ENCODE assay signal across 18 cellular contexts in the genomic region with DNA sequence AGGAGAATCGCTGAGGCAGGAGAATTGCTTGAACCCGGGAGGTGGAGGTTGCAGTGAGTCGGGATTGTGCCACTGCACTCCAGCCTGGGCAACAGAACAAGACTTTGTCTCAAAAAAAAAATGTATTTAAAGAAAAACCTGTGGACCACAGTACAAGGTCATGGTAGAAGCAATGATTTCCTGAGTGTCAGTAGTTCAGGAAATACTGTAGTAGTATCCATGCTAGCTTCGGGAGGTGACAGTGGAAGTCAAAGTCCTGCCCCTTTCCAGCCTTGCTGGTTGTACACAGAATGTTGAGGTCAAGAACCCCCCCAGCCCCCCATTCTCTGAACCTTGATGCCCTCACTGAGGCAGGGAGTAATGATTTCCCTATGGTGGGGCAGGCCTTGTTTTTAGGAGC. TPM values are rescaled to one million over a fixed set of nuclear protein-coding genes. Genes with fewer than 3 reads are reported as not detected.
DNase-seq lines count a peak whose midpoint lies in the region; ATAC-seq and TF ChIP-seq lines count a peak whose summit lies in the region.
"Had no signal": no experiment of that assay in that cellular context is flagged by ENCODE, and none has a peak within 500 bp of the region (broad histone marks: within the 10 kb centered on the region; RNA-seq: fewer than 3 reads in every experiment).

No MANE protein-coding gene starts in this region.

- H3K79me2 ChIP-seq in KMS-11 (ENCODE audit: insufficient read depth, low read depth) (peaks cover 70% of the 10 kb centered on the region; the same call in 1 of the 2 replicates), neural progenitor cell (ENCODE audit: low read depth) (no peaks in the 10 kb centered on the region)

- no peak for DNase-seq in CD4-positive, alpha-beta memory T cell
- DNase-seq in esophagus muscularis mucosa (ENCODE audit: extremely low spot score) (no peak), neural progenitor cell (ENCODE audit: low spot score) (no peak), HEK293T (ENCODE audit: extremely low spot score) (no peak), testis (no peak)
- DNase-seq: BE2C, DND-41, IMR-90, Karpas-422, NCI-H1048, NCI-H1417 treated with DMSO at 0.1 percent for 48 hours, NCI-H187, NCI-H446 treated with DMSO at 0.1 percent for 48 hours, NCI-H526 treated with DMSO at 0.1 percent for 48 hours, SHP77 had no signal

- no peak overlapping the region for H3K4me3 Mint-ChIP-seq in CD4-positive, alpha-beta memory T cell
- H3K4me3 Mint-ChIP-seq in neural progenitor cell, result no peak overlapping the region

- TF ChIP-seq POLR2A in esophagus muscularis mucosa (IDR thresholded peaks at IDR 0.05; ENCODE audit: low read depth) (no peak), testis (IDR thresholded peaks at IDR 0.05) (no peak)

- H3K4me2 ChIP-seq in KMS-11 (peak overlapping the region; percentile 85; the same call in 1 of the 2 replicates), neural progenitor cell (no peak overlapping the region)

- no peaks in the 10 kb centered on the region for H3F3A ChIP-seq in neural progenitor cell (ENCODE audit: low read depth)

- peaks cover 44 to 57% of the 10 kb centered on the region in 2 donors for H3K36me3 Mint-ChIP-seq in CD4-positive, alpha-beta memory T cell
- peaks cover 38% of the 10 kb centered on the region for H3K36me3 Mint-ChIP-seq in neural progenitor cell

- no peaks in the 10 kb centered on the region for H3K9me3 ChIP-seq in CD4-positive, alpha-beta memory T cell (ENCODE audit: control insufficient read depth in 1 of 2, low read length in 2 of 2)
- no peaks in the 10 kb centered on the region for H3K9me3 ChIP-seq in esophagus muscularis mucosa
- H3K9me3 ChIP-seq in neural progenitor cell (ENCODE audit: low read depth), result no peaks in the 10 kb centered on the region
- no peaks in the 10 kb centered on the region for H3K9me3 ChIP-seq in testis
- H3K9me3 ChIP-seq: BE2C had no signal

- TF ChIP-seq EP300 in esophagus muscularis mucosa (IDR thresholded peaks at IDR 0.05), result no peak

- peaks cover 76% of the 10 kb centered on the region for H3K4me1 ChIP-seq in CD4-positive, alpha-beta memory T cell (ENCODE audit: insufficient read depth, low read length)
- peaks cover 80% of the 10 kb centered on the region for H3K4me1 ChIP-seq in KMS-11 (ENCODE audit: low read depth, poor library complexity, severe bottlenecking)
- H3K4me1 ChIP-seq in esophagus muscularis mucosa, result peaks cover 57 to 83% (median 70%) of the 10 kb centered on the region in 4 donors
- no peaks in the 10 kb centered on the region for H3K4me1 ChIP-seq in neural progenitor cell
- peaks cover 42% of the 10 kb centered on the region for H3K4me1 ChIP-seq in testis
- H3K4me1 ChIP-seq: BE2C had no signal

- CTCF ChIA-PET in CD4-positive, alpha-beta memory T cell (lab: Charles Lee; ENCODE audit: partially characterized antibody), result interaction anchor here (1.8 kb wide), 1 partner anchor 13 kb away, joined by 11 read pairs; no protein-coding TSS in a partner anchor
- CTCF ChIA-PET in HEK293T (lab: Yijun Ruan, JAX), result no interaction called here

- WGBS in esophagus muscularis mucosa, result 90% methylated on average over 4 of the region's 4 CpGs
- 88 to 90% methylated on average over 4 of the region's 4 CpGs for WGBS in testis, 2 donors

- peaks cover 75 to 90% (median 83%) of the 10 kb centered on the region in 4 donors for H3K4me1 Mint-ChIP-seq in CD4-positive, alpha-beta memory T cell
- H3K4me1 Mint-ChIP-seq in neural progenitor cell, result peaks cover 55% of the 10 kb centered on the region

- H3K27me3 Mint-ChIP-seq in CD4-positive, alpha-beta memory T cell, result no peaks in the 10 kb centered on the region
- H3K27me3 Mint-ChIP-seq in neural progenitor cell (ENCODE audit: insufficient read depth, low read depth), result no peaks in the 10 kb centered on the region

- POLR2A ChIA-PET in CD4-positive, alpha-beta memory T cell (lab: Charles Lee; ENCODE audit: partially characterized antibody), result no interaction called here
- POLR2A ChIA-PET in HEK293T (lab: Yijun Ruan, JAX), result no interaction called here

- no peak overlapping the region for H3K27ac ChIP-seq in CD4-positive, alpha-beta memory T cell (ENCODE audit: low read depth, low read length)
- H3K27ac ChIP-seq in KMS-11 (peak overlapping the region; percentile 80), esophagus muscularis mucosa (replicated peaks in 1 of 4) (peak overlapping the region; percentile 60 to 85 (median 68)), neural progenitor cell (no peak overlapping the region), testis (no peak overlapping the region)

- no peaks in the 10 kb centered on the region for H3K27me3 ChIP-seq in CD4-positive, alpha-beta memory T cell (ENCODE audit: insufficient read depth, low read length)
- H3K27me3 ChIP-seq in KMS-11 (ENCODE audit: insufficient read depth, low read depth) (no peaks in the 10 kb centered on the region), esophagus muscularis mucosa (no peaks in the 10 kb centered on the region), neural progenitor cell (no peaks in the 10 kb centered on the region), testis (no peaks in the 10 kb centered on the region)
- H3K27me3 ChIP-seq: BE2C had no signal

- no peak overlapping the region for H2AFZ ChIP-seq in KMS-11 (ENCODE audit: low read depth)
- H2AFZ ChIP-seq in neural progenitor cell (replicated peaks), result no peak overlapping the region

- H3K4me3 ChIP-seq in CD4-positive, alpha-beta memory T cell (ENCODE audit: low read length in 2 of 2), result no peak overlapping the region
- H3K4me3 ChIP-seq in KMS-11 (IDR thresholded peaks at IDR 0.05; ENCODE audit: insufficient read depth, low read depth, low read length) (no peak overlapping the region), esophagus muscularis mucosa (no peak overlapping the region), neural progenitor cell (no peak overlapping the region), testis (no peak overlapping the region)

- no peak for ATAC-seq in HG02610 (IDR thresholded peaks at IDR 0.05; ENCODE audit: unreplicated experiment)
- ATAC-seq: HCT116 had no signal

- TF ChIP-seq CTCF in KMS-11 (conservative IDR thresholded peaks at IDR 0.05; ENCODE audit: low read depth, low read length) (no peak), esophagus muscularis mucosa (IDR thresholded peaks at IDR 0.05) (no peak), neural progenitor cell (IDR thresholded peaks at IDR 0.05) (no peak), testis (IDR thresholded peaks at IDR 0.05) (no peak)

- intact Hi-C loops in CD4-positive, alpha-beta memory T cell (cut with micrococcal nuclease), result no loop called here
- intact Hi-C loops in esophagus muscularis mucosa (cut with DNase I) (no loop called here), testis (cut with DNase I; ENCODE audit: low total_unique reads) (no loop called here)

- H3K9me3 Mint-ChIP-seq in CD4-positive, alpha-beta memory T cell, result peaks cover 0 to 14% (median 10%) of the 10 kb centered on the region in 8 donors
- H3K9me3 Mint-ChIP-seq in neural progenitor cell, result peaks cover 24% of the 10 kb centered on the region

- H3K27ac Mint-ChIP-seq in CD4-positive, alpha-beta memory T cell, result peak overlapping the region; percentile 13 to 84 (median 76)
- H3K27ac Mint-ChIP-seq in neural progenitor cell, result peak overlapping the region; percentile 99

- H4K20me1 ChIP-seq in KMS-11 (ENCODE audit: insufficient read depth) (no peaks in the 10 kb centered on the region), neural progenitor cell (ENCODE audit: low read depth) (peaks cover 5% of the 10 kb centered on the region)

- H3K36me3 ChIP-seq in CD4-positive, alpha-beta memory T cell (ENCODE audit: insufficient read depth, low read length), result peaks cover 8% of the 10 kb centered on the region
- H3K36me3 ChIP-seq in KMS-11 (ENCODE audit: insufficient read depth) (no peaks in the 10 kb centered on the region), esophagus muscularis mucosa (no peaks in the 10 kb centered on the region), neural progenitor cell (no peaks in the 10 kb centered on the region), testis (ENCODE audit: low read depth, missing control alignments) (no peaks in the 10 kb centered on the region)
- H3K36me3 ChIP-seq: BE2C had no signal

- no peak overlapping the region for H3K9ac ChIP-seq in KMS-11
- H3K9ac ChIP-seq in neural progenitor cell, result no peak overlapping the region

TF ChIP-seq in HEK293T, 16 proteins besides CTCF, POLR2A, EP300 and RAD21:
- TF ChIP-seq FOXA1 (IDR thresholded peaks at IDR 0.05), result no peak
- TF ChIP-seq, protein P1, sequence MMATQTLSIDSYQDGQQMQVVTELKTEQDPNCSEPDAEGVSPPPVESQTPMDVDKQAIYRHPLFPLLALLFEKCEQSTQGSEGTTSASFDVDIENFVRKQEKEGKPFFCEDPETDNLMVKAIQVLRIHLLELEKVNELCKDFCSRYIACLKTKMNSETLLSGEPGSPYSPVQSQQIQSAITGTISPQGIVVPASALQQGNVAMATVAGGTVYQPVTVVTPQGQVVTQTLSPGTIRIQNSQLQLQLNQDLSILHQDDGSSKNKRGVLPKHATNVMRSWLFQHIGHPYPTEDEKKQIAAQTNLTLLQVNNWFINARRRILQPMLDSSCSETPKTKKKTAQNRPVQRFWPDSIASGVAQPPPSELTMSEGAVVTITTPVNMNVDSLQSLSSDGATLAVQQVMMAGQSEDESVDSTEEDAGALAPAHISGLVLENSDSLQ (IDR thresholded peaks at IDR 0.05), result no peak
- no peak for TF ChIP-seq BHLHE40 (IDR thresholded peaks at IDR 0.05; ENCODE audit: borderline replicate concordance)
- no peak for TF ChIP-seq FOXK2 (IDR thresholded peaks at IDR 0.05)
- TF ChIP-seq SUZ12 (IDR thresholded peaks at IDR 0.05), result no peak
- TF ChIP-seq LEF1 (IDR thresholded peaks at IDR 0.05; ENCODE audit: borderline replicate concordance), result no peak
- no peak for TF ChIP-seq L3MBTL2 (conservative IDR thresholded peaks at IDR 0.05)
- TF ChIP-seq CTBP1 (IDR thresholded peaks at IDR 0.05; ENCODE audit: borderline replicate concordance), result no peak
- no peak for TF ChIP-seq ZNF384 (IDR thresholded peaks at IDR 0.05)
- no peak for TF ChIP-seq TARDBP (IDR thresholded peaks at IDR 0.05)
- no peak for TF ChIP-seq ELF4 (IDR thresholded peaks at IDR 0.05)
- TF ChIP-seq FOXM1 (IDR thresholded peaks at IDR 0.05; ENCODE audit: borderline replicate concordance), result no peak
- no peak for TF ChIP-seq NFRKB (IDR thresholded peaks at IDR 0.05)

RNA-seq across cellular contexts. Expression of a gene that starts 56.6 kb away (rescaled TPM):
- 100 to 1,000 TPM; 133 TPM for total RNA-seq in CD4-positive, alpha-beta memory T cell
- 10 to 100 TPM; 30.5 to 50.7 TPM for polyA plus RNA-seq in CD4-positive, alpha-beta memory T cell
- 10 to 100 TPM; 30.7 to 58.9 (median 39.4) TPM for total RNA-seq in esophagus muscularis mucosa
- 34.2 and 35.1 TPM in 2 replicates for total RNA-seq in neural progenitor cell (ENCODE audit: low replicate concordance)
- 10 to 100 TPM; 35.6 to 42.9 TPM for total RNA-seq in testis
- 13.3 TPM for polyA plus RNA-seq in testis (ENCODE audit: insufficient read depth, low read depth, low replicate concordance)

Comparison
In these comparisons a context has a peak if more than half of its experiments do, and no peak if none do; other contexts are left out.
1. H3K27ac ChIP-seq: peak in KMS-11 (single experiment) and esophagus muscularis mucosa (4 of 4); none in CD4-positive, alpha-beta memory T cell (single experiment), neural progenitor cell (single experiment) and testis (0 of 2).